Comparison of ENCODE assay signal across 18 cellular contexts in genomic region chr3:70261283-70261682, GRCh38. TPM values are rescaled to one million over a fixed set of nuclear protein-coding genes. Genes with fewer than 3 reads are reported as not detected.
A peak's percentile ranks its signal among the peaks of the same experiment; 100 is the strongest.
DNase-seq lines count a peak whose midpoint lies in the region; ATAC-seq and TF ChIP-seq lines count a peak whose summit lies in the region.
"Had no signal": no experiment of that assay in that cellular context is flagged by ENCODE, and none has a peak within 500 bp of the region (broad histone marks: within the 10 kb centered on the region; RNA-seq: fewer than 3 reads in every experiment).

No MANE protein-coding gene starts in this region.

- intact Hi-C loops in activated CD4-positive, alpha-beta T cell treated with anti-CD3 and anti-CD28 coated beads for 36 hours (cut with DNase I, micrococcal nuclease) = no loop called here
- intact Hi-C loops in colonic mucosa (cut with DNase I) (no loop called here), CD14-positive monocyte (cut with micrococcal nuclease) (no loop called here)

- H3K4me1 Mint-ChIP-seq in activated CD4-positive, alpha-beta T cell treated with anti-CD3 and anti-CD28 coated beads for 36 hours = no peaks in the 10 kb centered on the region
- H3K4me1 Mint-ChIP-seq in natural killer cell treated with Interleukin-12 subunit alpha and Interleukin-12 subunit beta and Interleukin-15 and Interleukin-18, amount 100 ng/mL, for 72 hours (ENCODE audit: low read depth in 2 of 2) = no peaks in the 10 kb centered on the region
- no peaks in the 10 kb centered on the region for H3K4me1 Mint-ChIP-seq in CD14-positive monocyte

- no peak overlapping the region for H3K9ac ChIP-seq in colonic mucosa (ENCODE audit: low read depth in 2 of 2, low read length in 2 of 2)
- H3K9ac ChIP-seq: BLaER1 treated with 17β-estradiol and CSF1 and Interleukin-3, amounts not matched to agents 10 nM and 100 nM had no signal

- H3K36me3 ChIP-seq in MG63 (no peaks in the 10 kb centered on the region), colonic mucosa (no peaks in the 10 kb centered on the region)
- H3K36me3 ChIP-seq: BLaER1 treated with 17β-estradiol and CSF1 and Interleukin-3, amounts not matched to agents 10 nM and 100 nM had no signal

- H3K9me3 ChIP-seq in MG63 (no peaks in the 10 kb centered on the region), colonic mucosa (no peaks in the 10 kb centered on the region)
- H3K9me3 ChIP-seq: BLaER1 treated with 17β-estradiol and CSF1 and Interleukin-3, amounts not matched to agents 10 nM and 100 nM had no signal

- no peak for TF ChIP-seq CTCF in epithelial cell of esophagus (IDR thresholded peaks at IDR 0.05; ENCODE audit: insufficient read depth, low read depth, low read length, missing control alignments)
- TF ChIP-seq CTCF in colonic mucosa (IDR thresholded peaks at IDR 0.05) = no peak
- TF ChIP-seq CTCF in CD14-positive monocyte (IDR thresholded peaks at IDR 0.05) = no peak

- H3K4me3 Mint-ChIP-seq in activated CD4-positive, alpha-beta T cell treated with anti-CD3 and anti-CD28 coated beads for 36 hours = no peak overlapping the region
- no peak overlapping the region for H3K4me3 Mint-ChIP-seq in natural killer cell treated with Interleukin-12 subunit alpha and Interleukin-12 subunit beta and Interleukin-15 and Interleukin-18, amount 100 ng/mL, for 72 hours
- H3K4me3 Mint-ChIP-seq in CD14-positive monocyte = no peak overlapping the region
- H3K4me3 Mint-ChIP-seq: CD4-positive, alpha-beta T cell had no signal

- CTCF ChIA-PET in activated CD4-positive, alpha-beta T cell treated with anti-CD3 and anti-CD28 coated beads for 36 hours (lab: Charles Lee) = no interaction called here

- no peak overlapping the region for H3K4me3 ChIP-seq in MG63
- H3K4me3 ChIP-seq in epithelial cell of esophagus (ENCODE audit: low read length) = no peak overlapping the region
- H3K4me3 ChIP-seq in colonic mucosa = no peak overlapping the region
- H3K4me3 ChIP-seq: BLaER1 treated with 17β-estradiol and CSF1 and Interleukin-3, amounts not matched to agents 10 nM and 100 nM had no signal

- peak overlapping the region; percentile 7 for H3K27ac Mint-ChIP-seq in activated CD4-positive, alpha-beta T cell treated with anti-CD3 and anti-CD28 coated beads for 36 hours
- H3K27ac Mint-ChIP-seq in natural killer cell treated with Interleukin-12 subunit alpha and Interleukin-12 subunit beta and Interleukin-15 and Interleukin-18, amount 100 ng/mL, for 72 hours = no peak overlapping the region
- H3K27ac Mint-ChIP-seq in CD14-positive monocyte = no peak overlapping the region
- H3K27ac Mint-ChIP-seq: CD4-positive, alpha-beta T cell had no signal

- H3K27me3 Mint-ChIP-seq in activated CD4-positive, alpha-beta T cell treated with anti-CD3 and anti-CD28 coated beads for 36 hours = peaks cover 3% of the 10 kb centered on the region
- no peaks in the 10 kb centered on the region for H3K27me3 Mint-ChIP-seq in natural killer cell treated with Interleukin-12 subunit alpha and Interleukin-12 subunit beta and Interleukin-15 and Interleukin-18, amount 100 ng/mL, for 72 hours
- H3K27me3 Mint-ChIP-seq in CD14-positive monocyte (ENCODE audit: low read depth in 3 of 3) = peaks cover 0 to 3% (median 2%) of the 10 kb centered on the region in 3 donors

- no peaks in the 10 kb centered on the region for H3K9me3 Mint-ChIP-seq in activated CD4-positive, alpha-beta T cell treated with anti-CD3 and anti-CD28 coated beads for 36 hours (ENCODE audit: low read depth)
- peaks cover 6% of the 10 kb centered on the region for H3K9me3 Mint-ChIP-seq in natural killer cell treated with Interleukin-12 subunit alpha and Interleukin-12 subunit beta and Interleukin-15 and Interleukin-18, amount 100 ng/mL, for 72 hours
- peaks cover 0 to 4% (median 0%) of the 10 kb centered on the region in 7 donors for H3K9me3 Mint-ChIP-seq in CD14-positive monocyte
- H3K9me3 Mint-ChIP-seq: CD4-positive, alpha-beta T cell had no signal

- no peak for ATAC-seq in activated CD4-positive, alpha-beta T cell treated with anti-CD3 and anti-CD28 coated beads for 36 hours
- ATAC-seq in natural killer cell treated with Interleukin-12 subunit alpha and Interleukin-12 subunit beta and Interleukin-15 and Interleukin-18, amount 100 ng/mL, for 72 hours = no peak
- ATAC-seq: HCT116, HepG2 had no signal

- H3K27me3 ChIP-seq in MG63 (no peaks in the 10 kb centered on the region), colonic mucosa (no peaks in the 10 kb centered on the region)
- H3K27me3 ChIP-seq: BLaER1 treated with 17β-estradiol and CSF1 and Interleukin-3, amounts not matched to agents 10 nM and 100 nM had no signal

- no peaks in the 10 kb centered on the region for H3K4me1 ChIP-seq in colonic mucosa
- H3K4me1 ChIP-seq: BLaER1 treated with 17β-estradiol and CSF1 and Interleukin-3, amounts not matched to agents 10 nM and 100 nM had no signal

- no peak for DNase-seq in activated CD4-positive, alpha-beta T cell treated with anti-CD3 and anti-CD28 coated beads for 36 hours
- no peak for DNase-seq in activated CD4-positive, alpha-beta T cell treated with anti-CD3 and anti-CD28 coated beads, Interleukin-2, amount 50 U/mL, for 4 hours
- DNase-seq in MG63 (peak; percentile 43), epithelial cell of esophagus (ENCODE audit: low read depth) (peak; percentile 2), colonic mucosa (no peak), T-helper 1 cell (no peak), CD14-positive monocyte (ENCODE audit: low spot score) (no peak)
- DNase-seq in natural killer cell treated with Interleukin-12 subunit alpha and Interleukin-12 subunit beta and Interleukin-15 and Interleukin-18, amount 100 ng/mL, for 72 hours (ENCODE audit: low spot score) = no peak
- DNase-seq: CD4-positive, alpha-beta T cell; DMS153; DMS79 treated with DMSO at 0.1 percent for 48 hours; EL; GDM1 had no signal

- POLR2A ChIA-PET in activated CD4-positive, alpha-beta T cell treated with anti-CD3 and anti-CD28 coated beads for 36 hours (lab: Charles Lee) = no interaction called here

- H3K36me3 Mint-ChIP-seq in activated CD4-positive, alpha-beta T cell treated with anti-CD3 and anti-CD28 coated beads for 36 hours (ENCODE audit: low read depth) = no peaks in the 10 kb centered on the region
- no peaks in the 10 kb centered on the region for H3K36me3 Mint-ChIP-seq in natural killer cell treated with Interleukin-12 subunit alpha and Interleukin-12 subunit beta and Interleukin-15 and Interleukin-18, amount 100 ng/mL, for 72 hours
- H3K36me3 Mint-ChIP-seq in CD14-positive monocyte = no peaks in the 10 kb centered on the region

- no peak overlapping the region for H3K27ac ChIP-seq in colonic mucosa
- H3K27ac ChIP-seq: 22Rv1; BLaER1 treated with 17β-estradiol and CSF1 and Interleukin-3, amounts not matched to agents 10 nM and 100 nM had no signal

RNA-seq across cellular contexts. Expression of gene MDFIC2, which starts 51.2 kb away (rescaled TPM):
- not detected for total RNA-seq in activated CD4-positive, alpha-beta T cell treated with anti-CD3 and anti-CD28 coated beads for 36 hours
- 1.3 TPM in 1 of 2 replicates, not detected in the other for total RNA-seq in MG63 (2014; rRNA removed; shearing (Covaris generic); ENCODE audit: low replicate concordance)
- total RNA-seq in natural killer cell treated with Interleukin-12 subunit alpha and Interleukin-12 subunit beta and Interleukin-15 and Interleukin-18, amount 100 ng/mL, for 72 hours = not detected
- not detected for total RNA-seq in colonic mucosa
- polyA plus RNA-seq in CD14-positive monocyte = not detected
- total RNA-seq: CD4-positive, alpha-beta T cell; H4; HepG2 had no signal
- polyA plus RNA-seq: HepG2 had no signal

Comparison
In these comparisons a context has a peak if more than half of its experiments do, and no peak if none do; other contexts are left out.
1. DNase-seq: peak in MG63 (single experiment) and epithelial cell of esophagus (single experiment); none in activated CD4-positive, alpha-beta T cell treated with anti-CD3 and anti-CD28 coated beads for 36 hours (single experiment), activated CD4-positive, alpha-beta T cell treated with anti-CD3 and anti-CD28 coated beads, Interleukin-2, amount 50 U/mL, for 4 hours (0 of 2), natural killer cell treated with Interleukin-12 subunit alpha and Interleukin-12 subunit beta and Interleukin-15 and Interleukin-18, amount 100 ng/mL, for 72 hours (single experiment), colonic mucosa (single experiment), T-helper 1 cell (0 of 5) and CD14-positive monocyte (single experiment).